Comparison of ENCODE assay signal across 1 cellular context in the genomic region with DNA sequence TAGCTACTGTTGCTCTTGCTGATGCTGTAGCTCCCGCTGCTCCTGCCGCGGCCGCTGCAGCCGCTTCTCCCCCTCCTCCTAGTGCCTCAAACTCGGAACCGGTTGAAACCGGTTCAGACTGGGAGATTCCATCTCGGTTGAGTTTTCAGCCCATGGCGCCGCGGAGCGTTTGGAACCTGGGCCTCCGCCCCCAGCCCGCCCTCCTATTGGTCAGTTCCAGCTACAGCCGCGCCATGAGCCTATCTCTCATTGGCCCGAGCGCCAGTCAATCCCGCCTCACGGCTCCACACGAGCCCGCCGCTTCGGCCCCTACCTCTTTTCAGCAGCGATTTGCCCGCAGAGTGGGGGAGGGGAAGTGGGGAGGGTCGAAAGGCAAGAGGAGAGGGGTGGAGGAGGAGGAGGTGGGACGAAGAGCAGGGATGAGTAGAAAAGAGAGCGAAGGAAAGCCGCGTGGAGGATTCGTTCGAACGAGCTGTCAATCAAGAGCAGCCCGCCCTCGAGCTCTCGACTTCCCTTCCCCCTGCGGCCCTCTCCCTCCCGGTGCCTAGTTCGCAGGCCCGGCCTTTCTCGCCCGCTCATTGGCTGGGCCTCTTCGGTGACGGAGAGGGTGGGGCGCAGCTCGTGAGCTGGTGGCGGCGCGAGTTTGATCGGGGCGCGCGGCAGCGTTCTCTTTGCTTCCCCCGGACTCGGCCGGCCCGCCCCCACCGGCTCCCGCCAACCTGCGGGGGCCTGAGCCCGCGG.
TF ChIP-seq lines count a peak whose summit lies in the region.

A gene with protein sequence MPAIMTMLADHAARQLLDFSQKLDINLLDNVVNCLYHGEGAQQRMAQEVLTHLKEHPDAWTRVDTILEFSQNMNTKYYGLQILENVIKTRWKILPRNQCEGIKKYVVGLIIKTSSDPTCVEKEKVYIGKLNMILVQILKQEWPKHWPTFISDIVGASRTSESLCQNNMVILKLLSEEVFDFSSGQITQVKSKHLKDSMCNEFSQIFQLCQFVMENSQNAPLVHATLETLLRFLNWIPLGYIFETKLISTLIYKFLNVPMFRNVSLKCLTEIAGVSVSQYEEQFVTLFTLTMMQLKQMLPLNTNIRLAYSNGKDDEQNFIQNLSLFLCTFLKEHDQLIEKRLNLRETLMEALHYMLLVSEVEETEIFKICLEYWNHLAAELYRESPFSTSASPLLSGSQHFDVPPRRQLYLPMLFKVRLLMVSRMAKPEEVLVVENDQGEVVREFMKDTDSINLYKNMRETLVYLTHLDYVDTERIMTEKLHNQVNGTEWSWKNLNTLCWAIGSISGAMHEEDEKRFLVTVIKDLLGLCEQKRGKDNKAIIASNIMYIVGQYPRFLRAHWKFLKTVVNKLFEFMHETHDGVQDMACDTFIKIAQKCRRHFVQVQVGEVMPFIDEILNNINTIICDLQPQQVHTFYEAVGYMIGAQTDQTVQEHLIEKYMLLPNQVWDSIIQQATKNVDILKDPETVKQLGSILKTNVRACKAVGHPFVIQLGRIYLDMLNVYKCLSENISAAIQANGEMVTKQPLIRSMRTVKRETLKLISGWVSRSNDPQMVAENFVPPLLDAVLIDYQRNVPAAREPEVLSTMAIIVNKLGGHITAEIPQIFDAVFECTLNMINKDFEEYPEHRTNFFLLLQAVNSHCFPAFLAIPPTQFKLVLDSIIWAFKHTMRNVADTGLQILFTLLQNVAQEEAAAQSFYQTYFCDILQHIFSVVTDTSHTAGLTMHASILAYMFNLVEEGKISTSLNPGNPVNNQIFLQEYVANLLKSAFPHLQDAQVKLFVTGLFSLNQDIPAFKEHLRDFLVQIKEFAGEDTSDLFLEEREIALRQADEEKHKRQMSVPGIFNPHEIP (N-terminal part only) (minus strand): TSS at position 178 of the 741 bp plus-strand sequence. CDS start 4,459 bp downstream, outside the sequence.

TF ChIP-seq in K562, 482 proteins besides CTCF, POLR2A, EP300 and RAD21 (continued from another document and continues in another):
- TF ChIP-seq, protein P1, sequence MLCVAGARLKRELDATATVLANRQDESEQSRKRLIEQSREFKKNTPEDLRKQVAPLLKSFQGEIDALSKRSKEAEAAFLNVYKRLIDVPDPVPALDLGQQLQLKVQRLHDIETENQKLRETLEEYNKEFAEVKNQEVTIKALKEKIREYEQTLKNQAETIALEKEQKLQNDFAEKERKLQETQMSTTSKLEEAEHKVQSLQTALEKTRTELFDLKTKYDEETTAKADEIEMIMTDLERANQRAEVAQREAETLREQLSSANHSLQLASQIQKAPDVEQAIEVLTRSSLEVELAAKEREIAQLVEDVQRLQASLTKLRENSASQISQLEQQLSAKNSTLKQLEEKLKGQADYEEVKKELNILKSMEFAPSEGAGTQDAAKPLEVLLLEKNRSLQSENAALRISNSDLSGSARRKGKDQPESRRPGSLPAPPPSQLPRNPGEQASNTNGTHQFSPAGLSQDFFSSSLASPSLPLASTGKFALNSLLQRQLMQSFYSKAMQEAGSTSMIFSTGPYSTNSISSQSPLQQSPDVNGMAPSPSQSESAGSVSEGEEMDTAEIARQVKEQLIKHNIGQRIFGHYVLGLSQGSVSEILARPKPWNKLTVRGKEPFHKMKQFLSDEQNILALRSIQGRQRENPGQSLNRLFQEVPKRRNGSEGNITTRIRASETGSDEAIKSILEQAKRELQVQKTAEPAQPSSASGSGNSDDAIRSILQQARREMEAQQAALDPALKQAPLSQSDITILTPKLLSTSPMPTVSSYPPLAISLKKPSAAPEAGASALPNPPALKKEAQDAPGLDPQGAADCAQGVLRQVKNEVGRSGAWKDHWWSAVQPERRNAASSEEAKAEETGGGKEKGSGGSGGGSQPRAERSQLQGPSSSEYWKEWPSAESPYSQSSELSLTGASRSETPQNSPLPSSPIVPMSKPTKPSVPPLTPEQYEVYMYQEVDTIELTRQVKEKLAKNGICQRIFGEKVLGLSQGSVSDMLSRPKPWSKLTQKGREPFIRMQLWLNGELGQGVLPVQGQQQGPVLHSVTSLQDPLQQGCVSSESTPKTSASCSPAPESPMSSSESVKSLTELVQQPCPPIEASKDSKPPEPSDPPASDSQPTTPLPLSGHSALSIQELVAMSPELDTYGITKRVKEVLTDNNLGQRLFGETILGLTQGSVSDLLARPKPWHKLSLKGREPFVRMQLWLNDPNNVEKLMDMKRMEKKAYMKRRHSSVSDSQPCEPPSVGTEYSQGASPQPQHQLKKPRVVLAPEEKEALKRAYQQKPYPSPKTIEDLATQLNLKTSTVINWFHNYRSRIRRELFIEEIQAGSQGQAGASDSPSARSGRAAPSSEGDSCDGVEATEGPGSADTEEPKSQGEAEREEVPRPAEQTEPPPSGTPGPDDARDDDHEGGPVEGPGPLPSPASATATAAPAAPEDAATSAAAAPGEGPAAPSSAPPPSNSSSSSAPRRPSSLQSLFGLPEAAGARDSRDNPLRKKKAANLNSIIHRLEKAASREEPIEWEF (CRISPR knock-in tag; IDR thresholded peaks at IDR 0.05) = no peak
- TF ChIP-seq, protein P2, sequence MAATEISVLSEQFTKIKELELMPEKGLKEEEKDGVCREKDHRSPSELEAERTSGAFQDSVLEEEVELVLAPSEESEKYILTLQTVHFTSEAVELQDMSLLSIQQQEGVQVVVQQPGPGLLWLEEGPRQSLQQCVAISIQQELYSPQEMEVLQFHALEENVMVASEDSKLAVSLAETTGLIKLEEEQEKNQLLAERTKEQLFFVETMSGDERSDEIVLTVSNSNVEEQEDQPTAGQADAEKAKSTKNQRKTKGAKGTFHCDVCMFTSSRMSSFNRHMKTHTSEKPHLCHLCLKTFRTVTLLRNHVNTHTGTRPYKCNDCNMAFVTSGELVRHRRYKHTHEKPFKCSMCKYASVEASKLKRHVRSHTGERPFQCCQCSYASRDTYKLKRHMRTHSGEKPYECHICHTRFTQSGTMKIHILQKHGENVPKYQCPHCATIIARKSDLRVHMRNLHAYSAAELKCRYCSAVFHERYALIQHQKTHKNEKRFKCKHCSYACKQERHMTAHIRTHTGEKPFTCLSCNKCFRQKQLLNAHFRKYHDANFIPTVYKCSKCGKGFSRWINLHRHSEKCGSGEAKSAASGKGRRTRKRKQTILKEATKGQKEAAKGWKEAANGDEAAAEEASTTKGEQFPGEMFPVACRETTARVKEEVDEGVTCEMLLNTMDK (IDR thresholded peaks at IDR 0.05; ENCODE audit: borderline replicate concordance, insufficient read depth, low read depth, low read length, poor library complexity, severe bottlenecking) = no peak
- TF ChIP-seq, protein P3, sequence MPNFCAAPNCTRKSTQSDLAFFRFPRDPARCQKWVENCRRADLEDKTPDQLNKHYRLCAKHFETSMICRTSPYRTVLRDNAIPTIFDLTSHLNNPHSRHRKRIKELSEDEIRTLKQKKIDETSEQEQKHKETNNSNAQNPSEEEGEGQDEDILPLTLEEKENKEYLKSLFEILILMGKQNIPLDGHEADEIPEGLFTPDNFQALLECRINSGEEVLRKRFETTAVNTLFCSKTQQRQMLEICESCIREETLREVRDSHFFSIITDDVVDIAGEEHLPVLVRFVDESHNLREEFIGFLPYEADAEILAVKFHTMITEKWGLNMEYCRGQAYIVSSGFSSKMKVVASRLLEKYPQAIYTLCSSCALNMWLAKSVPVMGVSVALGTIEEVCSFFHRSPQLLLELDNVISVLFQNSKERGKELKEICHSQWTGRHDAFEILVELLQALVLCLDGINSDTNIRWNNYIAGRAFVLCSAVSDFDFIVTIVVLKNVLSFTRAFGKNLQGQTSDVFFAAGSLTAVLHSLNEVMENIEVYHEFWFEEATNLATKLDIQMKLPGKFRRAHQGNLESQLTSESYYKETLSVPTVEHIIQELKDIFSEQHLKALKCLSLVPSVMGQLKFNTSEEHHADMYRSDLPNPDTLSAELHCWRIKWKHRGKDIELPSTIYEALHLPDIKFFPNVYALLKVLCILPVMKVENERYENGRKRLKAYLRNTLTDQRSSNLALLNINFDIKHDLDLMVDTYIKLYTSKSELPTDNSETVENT (CRISPR knock-in tag; IDR thresholded peaks at IDR 0.05) = peak; percentile 78
- peak; percentile 71 for TF ChIP-seq PML (IDR thresholded peaks at IDR 0.05; ENCODE audit: low read length)
- TF ChIP-seq ZNF584 (CRISPR knock-in tag; IDR thresholded peaks at IDR 0.05; ENCODE audit: low read depth) = no peak
- no peak for TF ChIP-seq ZNF212 (CRISPR knock-in tag; IDR thresholded peaks at IDR 0.05)
- peak; percentile 3; the same call in 1 of the 2 replicates for TF ChIP-seq HCFC1 (IDR thresholded peaks at IDR 0.05; ENCODE audit: low read depth, low read length)
- TF ChIP-seq BCOR (IDR thresholded peaks at IDR 0.05) = peak; percentile 98
- TF ChIP-seq, protein P4, sequence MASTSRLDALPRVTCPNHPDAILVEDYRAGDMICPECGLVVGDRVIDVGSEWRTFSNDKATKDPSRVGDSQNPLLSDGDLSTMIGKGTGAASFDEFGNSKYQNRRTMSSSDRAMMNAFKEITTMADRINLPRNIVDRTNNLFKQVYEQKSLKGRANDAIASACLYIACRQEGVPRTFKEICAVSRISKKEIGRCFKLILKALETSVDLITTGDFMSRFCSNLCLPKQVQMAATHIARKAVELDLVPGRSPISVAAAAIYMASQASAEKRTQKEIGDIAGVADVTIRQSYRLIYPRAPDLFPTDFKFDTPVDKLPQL (IDR thresholded peaks at IDR 0.05; ENCODE audit: extremely low read depth, insufficient read length) = no peak
- TF ChIP-seq, protein P5, sequence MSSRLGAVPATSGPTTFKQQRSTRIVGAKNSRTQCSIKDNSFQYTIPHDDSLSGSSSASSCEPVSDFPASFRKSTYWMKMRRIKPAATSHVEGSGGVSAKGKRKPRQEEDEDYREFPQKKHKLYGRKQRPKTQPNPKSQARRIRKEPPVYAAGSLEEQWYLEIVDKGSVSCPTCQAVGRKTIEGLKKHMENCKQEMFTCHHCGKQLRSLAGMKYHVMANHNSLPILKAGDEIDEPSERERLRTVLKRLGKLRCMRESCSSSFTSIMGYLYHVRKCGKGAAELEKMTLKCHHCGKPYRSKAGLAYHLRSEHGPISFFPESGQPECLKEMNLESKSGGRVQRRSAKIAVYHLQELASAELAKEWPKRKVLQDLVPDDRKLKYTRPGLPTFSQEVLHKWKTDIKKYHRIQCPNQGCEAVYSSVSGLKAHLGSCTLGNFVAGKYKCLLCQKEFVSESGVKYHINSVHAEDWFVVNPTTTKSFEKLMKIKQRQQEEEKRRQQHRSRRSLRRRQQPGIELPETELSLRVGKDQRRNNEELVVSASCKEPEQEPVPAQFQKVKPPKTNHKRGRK (tag; IDR thresholded peaks at IDR 0.05) = no peak
- TF ChIP-seq ZNF696 (CRISPR knock-in tag; conservative IDR thresholded peaks at IDR 0.05) = no peak
- TF ChIP-seq, protein P6, sequence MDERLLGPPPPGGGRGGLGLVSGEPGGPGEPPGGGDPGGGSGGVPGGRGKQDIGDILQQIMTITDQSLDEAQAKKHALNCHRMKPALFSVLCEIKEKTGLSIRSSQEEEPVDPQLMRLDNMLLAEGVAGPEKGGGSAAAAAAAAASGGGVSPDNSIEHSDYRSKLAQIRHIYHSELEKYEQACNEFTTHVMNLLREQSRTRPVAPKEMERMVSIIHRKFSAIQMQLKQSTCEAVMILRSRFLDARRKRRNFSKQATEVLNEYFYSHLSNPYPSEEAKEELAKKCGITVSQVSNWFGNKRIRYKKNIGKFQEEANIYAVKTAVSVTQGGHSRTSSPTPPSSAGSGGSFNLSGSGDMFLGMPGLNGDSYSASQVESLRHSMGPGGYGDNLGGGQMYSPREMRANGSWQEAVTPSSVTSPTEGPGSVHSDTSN (CRISPR knock-in tag; IDR thresholded peaks at IDR 0.05; ENCODE audit: low read depth) = peak; percentile 97
- TF ChIP-seq, protein P6 (tag; conservative IDR thresholded peaks at IDR 0.05; ENCODE audit: low read depth) = peak; percentile 100
- TF ChIP-seq FIP1L1 (IDR thresholded peaks at IDR 0.05; ENCODE audit: low read depth, low read length, poor library complexity, severe bottlenecking) = no peak
- no peak for TF ChIP-seq ZNF436 (CRISPR knock-in tag; IDR thresholded peaks at IDR 0.05)
- peak; percentile 82 for TF ChIP-seq TAF9B (IDR thresholded peaks at IDR 0.05; ENCODE audit: partially characterized antibody)
- TF ChIP-seq KLF1 (tag; IDR thresholded peaks at IDR 0.05) = 0 out of 2 replicates have a peak, but pooled peaks have one; percentile 15
- TF ChIP-seq PHF20 (IDR thresholded peaks at IDR 0.05; ENCODE audit: partially characterized antibody) = no peak
- TF ChIP-seq, protein P7, sequence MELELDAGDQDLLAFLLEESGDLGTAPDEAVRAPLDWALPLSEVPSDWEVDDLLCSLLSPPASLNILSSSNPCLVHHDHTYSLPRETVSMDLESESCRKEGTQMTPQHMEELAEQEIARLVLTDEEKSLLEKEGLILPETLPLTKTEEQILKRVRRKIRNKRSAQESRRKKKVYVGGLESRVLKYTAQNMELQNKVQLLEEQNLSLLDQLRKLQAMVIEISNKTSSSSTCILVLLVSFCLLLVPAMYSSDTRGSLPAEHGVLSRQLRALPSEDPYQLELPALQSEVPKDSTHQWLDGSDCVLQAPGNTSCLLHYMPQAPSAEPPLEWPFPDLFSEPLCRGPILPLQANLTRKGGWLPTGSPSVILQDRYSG (tag; conservative IDR thresholded peaks at IDR 0.05; ENCODE audit: low read depth) = no peak
- no peak for TF ChIP-seq ZFPM2 (CRISPR knock-in tag; IDR thresholded peaks at IDR 0.05)
- TF ChIP-seq EWSR1 (IDR thresholded peaks at IDR 0.05; ENCODE audit: borderline replicate concordance, low read depth, partially characterized antibody) = no peak
- no peak for TF ChIP-seq ZNF668 (CRISPR knock-in tag; IDR thresholded peaks at IDR 0.05)
- TF ChIP-seq KHSRP (IDR thresholded peaks at IDR 0.05) = no peak
- no peak; the same call in 1 of the 2 replicates for TF ChIP-seq GATAD2B (IDR thresholded peaks at IDR 0.05; ENCODE audit: borderline replicate concordance)
- TF ChIP-seq, protein P8, sequence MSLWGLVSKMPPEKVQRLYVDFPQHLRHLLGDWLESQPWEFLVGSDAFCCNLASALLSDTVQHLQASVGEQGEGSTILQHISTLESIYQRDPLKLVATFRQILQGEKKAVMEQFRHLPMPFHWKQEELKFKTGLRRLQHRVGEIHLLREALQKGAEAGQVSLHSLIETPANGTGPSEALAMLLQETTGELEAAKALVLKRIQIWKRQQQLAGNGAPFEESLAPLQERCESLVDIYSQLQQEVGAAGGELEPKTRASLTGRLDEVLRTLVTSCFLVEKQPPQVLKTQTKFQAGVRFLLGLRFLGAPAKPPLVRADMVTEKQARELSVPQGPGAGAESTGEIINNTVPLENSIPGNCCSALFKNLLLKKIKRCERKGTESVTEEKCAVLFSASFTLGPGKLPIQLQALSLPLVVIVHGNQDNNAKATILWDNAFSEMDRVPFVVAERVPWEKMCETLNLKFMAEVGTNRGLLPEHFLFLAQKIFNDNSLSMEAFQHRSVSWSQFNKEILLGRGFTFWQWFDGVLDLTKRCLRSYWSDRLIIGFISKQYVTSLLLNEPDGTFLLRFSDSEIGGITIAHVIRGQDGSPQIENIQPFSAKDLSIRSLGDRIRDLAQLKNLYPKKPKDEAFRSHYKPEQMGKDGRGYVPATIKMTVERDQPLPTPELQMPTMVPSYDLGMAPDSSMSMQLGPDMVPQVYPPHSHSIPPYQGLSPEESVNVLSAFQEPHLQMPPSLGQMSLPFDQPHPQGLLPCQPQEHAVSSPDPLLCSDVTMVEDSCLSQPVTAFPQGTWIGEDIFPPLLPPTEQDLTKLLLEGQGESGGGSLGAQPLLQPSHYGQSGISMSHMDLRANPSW (CRISPR knock-in tag; IDR thresholded peaks at IDR 0.05) = no peak
- TF ChIP-seq PURB (CRISPR knock-in tag; IDR thresholded peaks at IDR 0.05; ENCODE audit: low read depth) = no peak
- peak; percentile 97 for TF ChIP-seq ZNF263 (CRISPR knock-in tag; IDR thresholded peaks at IDR 0.05; ENCODE audit: borderline replicate concordance)
- no peak for TF ChIP-seq ZNF3 (CRISPR knock-in tag; IDR thresholded peaks at IDR 0.05)
- TF ChIP-seq THRAP3 (IDR thresholded peaks at IDR 0.05; ENCODE audit: borderline replicate concordance) = no peak
